In genomic region chr17:38583833-38584349, GRCh38 we compare ENCODE assay signal across 15 cellular contexts. TPM values are rescaled to one million over a fixed set of nuclear protein-coding genes. Genes with fewer than 3 reads are reported as not detected.
A peak's percentile ranks its signal among the peaks of the same experiment; 100 is the strongest.
DNase-seq lines count a peak whose midpoint lies in the region; ATAC-seq, FAIRE-seq and TF ChIP-seq lines count a peak whose summit lies in the region.
"Had no signal": no experiment of that assay in that cellular context is flagged by ENCODE, and none has a peak within 500 bp of the region (broad histone marks: within the 10 kb centered on the region; RNA-seq: fewer than 3 reads in every experiment).

No MANE protein-coding gene starts in this region.

- H3K9me3 ChIP-seq in OCI-LY3 (ENCODE audit: insufficient read depth, low read length) (no peaks in the 10 kb centered on the region), H1 (ENCODE audit: insufficient read depth in 2 of 2, low read depth in 1 of 2, low read length in 1 of 2) (no peaks in the 10 kb centered on the region), prostate gland (no peaks in the 10 kb centered on the region)
- H3K9me3 ChIP-seq: ascending aorta, uterus had no signal

- no peak overlapping the region for H2BK5ac ChIP-seq in H1 (ENCODE audit: low read depth, low read length)

- H2BK12ac ChIP-seq in H1 (ENCODE audit: low read depth, low read length) = 0 out of 2 replicates have a peak overlapping the region, but pooled peaks have one; percentile 2

- H3K23ac ChIP-seq in H1 (ENCODE audit: insufficient read length) = no peak overlapping the region

- no peak for TF ChIP-seq CTCF in Calu3 (IDR thresholded peaks at IDR 0.05; ENCODE audit: unreplicated experiment)
- no peak for TF ChIP-seq CTCF in OCI-LY3 (IDR thresholded peaks at IDR 0.05; ENCODE audit: low read depth, low read length)
- no peak for TF ChIP-seq CTCF in H1 (IDR thresholded peaks at IDR 0.05; ENCODE audit: control extremely low read depth in 1 of 3, insufficient read depth in 1 of 3, low read depth in 1 of 3, low read length in 3 of 3)
- no peak for TF ChIP-seq CTCF in prostate gland (IDR thresholded peaks at IDR 0.05)

- H2AK5ac ChIP-seq in H1 (ENCODE audit: low read depth, low read length) = no peak overlapping the region

- no peak for TF ChIP-seq RAD21 in H1 (IDR thresholded peaks at IDR 0.05 in 1 of 2, conservative IDR thresholded peaks at IDR 0.05 in 1 of 2; ENCODE audit: low read depth in 2 of 2, low read length in 2 of 2)

- H3K4me3 ChIP-seq in OCI-LY3 (ENCODE audit: low read length) = peak overlapping the region; percentile 68
- no peak overlapping the region for H3K4me3 ChIP-seq in H1 (ENCODE audit: extremely low read depth in 1 of 4, insufficient read depth in 2 of 4, low read depth in 3 of 4, low read length in 4 of 4)
- no peak overlapping the region for H3K4me3 ChIP-seq in prostate gland
- H3K4me3 ChIP-seq: ascending aorta, lung, uterus had no signal

- H3K79me2 ChIP-seq in OCI-LY3 (ENCODE audit: low read length) (no peaks in the 10 kb centered on the region), H1 (ENCODE audit: control insufficient read depth in 1 of 2, insufficient read depth in 2 of 2, low read length in 2 of 2) (no peaks in the 10 kb centered on the region)

- no peak for TF ChIP-seq POLR2A in H1 (IDR thresholded peaks at IDR 0.05; ENCODE audit: control extremely low read depth in 1 of 2, low read depth in 2 of 2, low read length in 2 of 2)
- no peak for TF ChIP-seq POLR2A in prostate gland (IDR thresholded peaks at IDR 0.05)

- BruUV-seq in Calu3 (replicated peaks; lab: Mats Ljungman, UMichigan) = no TSS peak

- 70% methylated on average over 13 of the region's 13 CpGs; no CpG with 5 or more reads in 1 of the 2 experiments for WGBS in H1 (ENCODE audit: extremely low coverage in 1 of 2, insufficient coverage in 1 of 2, insufficient read length in 1 of 2, insufficient replicate concordance in 2 of 2, low coverage in 1 of 2, low lambda C conversion rate in 2 of 2, missing lambda C conversion rate in 1 of 2), 2 experiments
- WGBS in prostate gland = 79% methylated on average over 13 of the region's 13 CpGs

- peak overlapping the region; percentile 76 for H2AFZ ChIP-seq in OCI-LY3 (ENCODE audit: low read depth, low read length)
- H2AFZ ChIP-seq in H1 (ENCODE audit: low read length) = no peak overlapping the region

- H3K4me1 Mint-ChIP-seq in Calu3 (ENCODE audit: low read depth, unreplicated experiment) = peaks cover 41% of the 10 kb centered on the region
- peaks cover 20% of the 10 kb centered on the region for H3K4me1 Mint-ChIP-seq in stimulated activated effector memory CD8-positive, alpha-beta T cell treated with anti-CD3 and anti-CD28 coated beads, Interleukin-12 subunit alpha, Interleukin-12 subunit beta, amount 100 ng/mL, for 72 hours
- H3K4me1 Mint-ChIP-seq: activated T-helper 17 cell treated with anti-CD3 and anti-CD28 coated beads, Interleukin-2, amount 50 U/mL, for 72 hours had no signal

- no peak overlapping the region for H2BK120ac ChIP-seq in H1 (replicated peaks; ENCODE audit: low read depth, low read length)

- 0 out of 2 replicates have a peak, but pooled peaks cover 2% of the 10 kb centered on the region for H3K79me1 ChIP-seq in H1 (ENCODE audit: low read depth, low read length)

- H3K4me3 Mint-ChIP-seq in Calu3 (ENCODE audit: low read depth, unreplicated experiment) = peak overlapping the region; percentile 9
- H3K4me3 Mint-ChIP-seq in stimulated activated effector memory CD8-positive, alpha-beta T cell treated with anti-CD3 and anti-CD28 coated beads, Interleukin-12 subunit alpha, Interleukin-12 subunit beta, amount 100 ng/mL, for 72 hours = peak overlapping the region; percentile 15
- H3K4me3 Mint-ChIP-seq: activated B cell treated with CpG ODN at 0.5 μM for 24 hours; activated naive CD8-positive, alpha-beta T cell; activated T-helper 17 cell treated with anti-CD3 and anti-CD28 coated beads, Interleukin-2, amount 50 U/mL, for 72 hours had no signal

- no peak overlapping the region for H3K14ac ChIP-seq in H1 (ENCODE audit: insufficient read length)

- peaks cover 71% of the 10 kb centered on the region for H3K27me3 Mint-ChIP-seq in Calu3 (ENCODE audit: unreplicated experiment)

- peak overlapping the region; percentile 81; the same call in 1 of the 2 replicates for H2BK15ac ChIP-seq in H1 (ENCODE audit: low read length)

- H3K4ac ChIP-seq in H1 (replicated peaks; ENCODE audit: insufficient read length, low read depth, low read length) = peak overlapping the region; percentile 16

- no peak overlapping the region for H3K27ac ChIP-seq in OCI-LY3 (ENCODE audit: low read length)
- H3K27ac ChIP-seq in H1 (ENCODE audit: low read depth, low read length) = no peak overlapping the region
- H3K27ac ChIP-seq in prostate gland = no peak overlapping the region
- H3K27ac ChIP-seq: ascending aorta, uterus had no signal

- H4K91ac ChIP-seq in H1 (replicated peaks; ENCODE audit: insufficient read length, low read length) = no peak overlapping the region

- H3K23me2 ChIP-seq in H1 (ENCODE audit: low read depth, low read length) = no peaks in the 10 kb centered on the region

- H3K9ac ChIP-seq in OCI-LY3 (ENCODE audit: low read length) = peak overlapping the region; percentile 32; the same call in 1 of the 2 replicates
- no peak overlapping the region for H3K9ac ChIP-seq in H1 (replicated peaks in 1 of 4; ENCODE audit: extremely low read depth in 1 of 4, low read depth in 3 of 4, low read length in 3 of 4)

- no peak overlapping the region for H3K56ac ChIP-seq in H1 (replicated peaks; ENCODE audit: insufficient read length, low read depth, low read length)

- DNase-seq in Calu3 (no peak), H1 (ENCODE audit: low read depth in 1 of 2, low spot score in 2 of 2) (no peak), prostate gland (ENCODE audit: low spot score) (no peak), urothelium cell line (ENCODE audit: low spot score) (no peak)
- no peak for DNase-seq in stimulated activated effector memory CD8-positive, alpha-beta T cell treated with anti-CD3 and anti-CD28 coated beads, Interleukin-12 subunit alpha, Interleukin-12 subunit beta, amount 100 ng/mL, for 72 hours (ENCODE audit: low spot score in 2 of 2)
- no peak for DNase-seq in activated CD4-positive, alpha-beta T cell treated with anti-CD3 and anti-CD28 coated beads, Interleukin-2, amount 50 U/mL, for 48 hours
- DNase-seq: GF-D8 had no signal

- H4K8ac ChIP-seq in H1 (ENCODE audit: extremely low read depth, insufficient read depth, low read length) = no peak overlapping the region

- peaks cover 12% of the 10 kb centered on the region for H3K27me3 ChIP-seq in OCI-LY3 (ENCODE audit: low read depth, low read length)
- peaks cover 9 to 23% (median 19%) of the 10 kb centered on the region in 4 experiments for H3K27me3 ChIP-seq in H1 (replicated peaks in 1 of 4; ENCODE audit: control insufficient read depth in 3 of 4, extremely low read depth in 1 of 4, insufficient read depth in 3 of 4, low read length in 3 of 4)
- H3K27me3 ChIP-seq in prostate gland (replicated peaks; ENCODE audit: insufficient read depth) = peaks cover 4% of the 10 kb centered on the region

- no peaks in the 10 kb centered on the region for H3K9me3 Mint-ChIP-seq in Calu3 (ENCODE audit: low read depth, unreplicated experiment)
- no peaks in the 10 kb centered on the region for H3K9me3 Mint-ChIP-seq in stimulated activated effector memory CD8-positive, alpha-beta T cell treated with anti-CD3 and anti-CD28 coated beads, Interleukin-12 subunit alpha, Interleukin-12 subunit beta, amount 100 ng/mL, for 72 hours
- H3K9me3 Mint-ChIP-seq: activated B cell treated with CpG ODN at 0.5 μM for 24 hours; activated T-helper 17 cell treated with anti-CD3 and anti-CD28 coated beads, Interleukin-2, amount 50 U/mL, for 72 hours; CD8-positive, alpha-beta memory T cell had no signal

- H3K18ac ChIP-seq in H1 (ENCODE audit: extremely low read depth, low read length) = no peak overlapping the region; the same call in 1 of the 2 replicates

- H3K4me2 ChIP-seq in OCI-LY3 (ENCODE audit: low read length) (peak overlapping the region; percentile 88), H1 (ENCODE audit: insufficient read depth in 1 of 2, low read depth in 2 of 2, low read length in 2 of 2) (0 out of 4 replicates have a peak overlapping the region, but pooled peaks of 1 of the 2 experiments have one; percentile 1)

- H3K36me3 ChIP-seq in OCI-LY3 (replicated peaks; ENCODE audit: low read depth, low read length) (no peaks in the 10 kb centered on the region), H1 (ENCODE audit: control insufficient read depth in 2 of 4, insufficient read depth in 4 of 4, low read length in 3 of 4) (no peaks in the 10 kb centered on the region), prostate gland (no peaks in the 10 kb centered on the region)
- H3K36me3 ChIP-seq: ascending aorta, uterus had no signal

- TF ChIP-seq EP300 in H1 (IDR thresholded peaks at IDR 0.05; ENCODE audit: borderline replicate concordance in 1 of 2, low read depth in 2 of 2, low read length in 2 of 2) = no peak

- no peak overlapping the region for H4K5ac ChIP-seq in H1 (ENCODE audit: insufficient read length, low read depth, low read length)

- POLR2A ChIA-PET in H1 (lab: Charles Lee; ENCODE audit: partially characterized antibody) = interaction anchor here (1.3 to 6.2 kb wide), 3 partner anchors 14 to 20 kb away, joined by 3 to 32 read pairs (median 4); no protein-coding TSS in a partner anchor

- FAIRE-seq in H1 (lab: Jason Lieb, UNC) (no peak), urothelium cell line (lab: Jason Lieb, UNC) (no peak)

- CTCF ChIA-PET in Calu3 (lab: Charles Lee) (interaction anchor here (0.6 to 12.6 kb wide), 21 partner anchors 9 to 160 kb away, joined by 3 to 437 read pairs (median 4); partner anchors contain the start of gene SRCIN1), H1 (lab: Charles Lee; ENCODE audit: partially characterized antibody) (interaction anchor here (0.6 to 32.0 kb wide), 19 partner anchors 8 to 236 kb away, joined by 3 to 914 read pairs (median 4); partner anchors contain the start of gene SRCIN1)

- no peak overlapping the region for H3K27ac Mint-ChIP-seq in Calu3 (ENCODE audit: unreplicated experiment)
- H3K27ac Mint-ChIP-seq in stimulated activated effector memory CD8-positive, alpha-beta T cell treated with anti-CD3 and anti-CD28 coated beads, Interleukin-12 subunit alpha, Interleukin-12 subunit beta, amount 100 ng/mL, for 72 hours = no peak overlapping the region
- H3K27ac Mint-ChIP-seq: activated B cell treated with CpG ODN at 0.5 μM for 24 hours; activated naive CD8-positive, alpha-beta T cell; activated T-helper 17 cell treated with anti-CD3 and anti-CD28 coated beads, Interleukin-2, amount 50 U/mL, for 72 hours had no signal

- ATAC-seq in stimulated activated effector memory CD8-positive, alpha-beta T cell treated with anti-CD3 and anti-CD28 coated beads, Interleukin-12 subunit alpha, Interleukin-12 subunit beta, amount 100 ng/mL, for 72 hours = no peak

- H3K4me1 ChIP-seq in OCI-LY3 (ENCODE audit: low read length) (peaks cover 49% of the 10 kb centered on the region), H1 (replicated peaks in 1 of 4; ENCODE audit: control insufficient read depth in 3 of 4, insufficient read depth in 4 of 4, low read length in 3 of 4) (peaks cover 9 to 48% (median 26%) of the 10 kb centered on the region in 4 experiments), prostate gland (replicated peaks) (no peaks in the 10 kb centered on the region)
- H3K4me1 ChIP-seq: uterus had no signal

- intact Hi-C loops in Calu3 (cut with micrococcal nuclease; ENCODE audit: unreplicated experiment) = loop anchor here (1.0 to 5.0 kb wide), 4 partner anchors 26 to 91 kb away; no protein-coding TSS in a partner anchor
- intact Hi-C loops in prostate gland (cut with DNase I) = no loop called here

- H2BK20ac ChIP-seq in H1 (ENCODE audit: low read length) = no peak overlapping the region

- H4K20me1 ChIP-seq in OCI-LY3 (ENCODE audit: insufficient read depth, low read length) = no peaks in the 10 kb centered on the region
- H4K20me1 ChIP-seq in H1 (replicated peaks in 1 of 2; ENCODE audit: control insufficient read depth in 1 of 2, insufficient read depth in 2 of 2, low read length in 2 of 2) = peaks cover 5 to 10% of the 10 kb centered on the region in 2 experiments

- H3K36me3 Mint-ChIP-seq in Calu3 (ENCODE audit: insufficient read depth, unreplicated experiment) = no peaks in the 10 kb centered on the region
- H3K36me3 Mint-ChIP-seq in stimulated activated effector memory CD8-positive, alpha-beta T cell treated with anti-CD3 and anti-CD28 coated beads, Interleukin-12 subunit alpha, Interleukin-12 subunit beta, amount 100 ng/mL, for 72 hours = peaks cover 5% of the 10 kb centered on the region
- H3K36me3 Mint-ChIP-seq: activated naive CD8-positive, alpha-beta T cell; CD8-positive, alpha-beta memory T cell had no signal

RNA-seq across cellular contexts. Expression of gene SRCIN1, which starts 21.9 kb away (rescaled TPM):
- total RNA-seq in Calu3 (2022) = 46.6 and 46.7 TPM in 2 replicates
- 3.8 and 4.1 TPM in 2 replicates for total RNA-seq in H1 (2021; fragmentation: NEBNext Ultra II Directional; extraction: Animal tissue kit (Norgen Biotek cat#: 25700))
- polyA plus RNA-seq in H1 (2011; rRNA removed) = 2.8 and 4.2 TPM in 2 replicates
- 2.3 TPM for polyA plus RNA-seq in H1 (2011; cell fraction: cytosol; rRNA removed)
- 14.3 TPM for polyA plus RNA-seq in H1 (2011; cell fraction: nucleus; rRNA removed)
- polyA plus RNA-seq in H1 (2012, experiment 1 of 2) = 5.2 to 6.7 TPM (median 6.1 TPM) in 4 replicates
- 2.0 TPM for polyA plus RNA-seq in H1 (2012, experiment 2 of 2)
- polyA plus RNA-seq in H1 (2013, experiment 1 of 2) = 1.7 TPM
- polyA plus RNA-seq in H1 (2013, experiment 2 of 2) = 1.3 TPM
- 2.0 and 3.7 TPM in 2 replicates for polyA minus RNA-seq in H1 (2011; rRNA and poly(A)+ RNA removed)
- polyA minus RNA-seq in H1 (2011; cell fraction: cytosol; rRNA and poly(A)+ RNA removed) = 5.5 TPM
- 9.6 TPM for polyA minus RNA-seq in H1 (2011; cell fraction: nucleus; rRNA and poly(A)+ RNA removed)
- total RNA-seq in prostate gland = 1 to 10 TPM; 2.4 to 4.8 TPM
- total RNA-seq: ascending aorta had no signal
- polyA plus RNA-seq: CD8-positive, alpha-beta memory T cell had no signal
